Comparison of ENCODE assay signal across 8 cellular contexts in genomic region chr1:36187800-36188593, GRCh38. TPM values are rescaled to one million over a fixed set of nuclear protein-coding genes. Genes with fewer than 3 reads are reported as not detected.
DNase-seq lines count a peak whose midpoint lies in the region; TF ChIP-seq lines count a peak whose summit lies in the region.

No MANE protein-coding gene starts in this region.

- peak overlapping the region; percentile 17 to 76 (median 36) for H3K27ac Mint-ChIP-seq in nephron

- no peak overlapping the region for H3K4me3 ChIP-seq in fibroblast of the aortic adventitia (ENCODE audit: low read depth, low read length)

- POLR2A ChIA-PET in RWPE1 (lab: Yijun Ruan, JAX; ENCODE audit: low non-redundant PET): interaction anchor here (0.8 to 1.8 kb wide), 3 partner anchors 27 to 38 kb away, joined by 3 to 7 read pairs (median 4); no protein-coding TSS in a partner anchor

- H3K36me3 Mint-ChIP-seq in nephron (ENCODE audit: low read depth): peaks cover 5% of the 10 kb centered on the region

- no peaks in the 10 kb centered on the region for H3K9me3 Mint-ChIP-seq in nephron

- DNase-seq in AG08396 (ENCODE audit: low spot score) (peak; percentile 90), GM19240 (ENCODE audit: insufficient read length, low spot score) (peak; percentile 82), Kasumi-1 (lab: John Stamatoyannopoulos, UW) (peak; percentile 76 to 78), RWPE1 (ENCODE audit: low spot score) (peak; percentile 84), fibroblast of the aortic adventitia (ENCODE audit: low read depth) (peak; percentile 94)
- DNase-seq in activated T-helper 9 cell treated with anti-CD3 and anti-CD28 coated beads, Interleukin-2, amount 50 U/mL, for 16 hours (ENCODE audit: low read depth): peak; percentile 64
- peak; percentile 53 to 86 (median 78) for DNase-seq in stimulated activated naive CD4-positive, alpha-beta T cell (lab: John Stamatoyannopoulos, UW)

- CTCF ChIA-PET in RWPE1 (lab: Yijun Ruan, JAX): interaction anchor here (0.6 to 2.3 kb wide), 18 partner anchors 8 to 234 kb away, joined by 3 to 33 read pairs (median 4); partner anchors contain the start of genes MAP7D1, SH3D21 and TRAPPC3

- peak; percentile 89 for TF ChIP-seq CTCF in RWPE1 (conservative IDR thresholded peaks at IDR 0.05; ENCODE audit: low read depth)
- TF ChIP-seq CTCF in fibroblast of the aortic adventitia (IDR thresholded peaks at IDR 0.05; ENCODE audit: insufficient read depth, low read length): peak; percentile 93
- TF ChIP-seq CTCF in nephron (IDR thresholded peaks at IDR 0.05; ENCODE audit: unreplicated experiment in 3 of 3): peak; percentile 76 to 83 (median 82)

- peaks cover 5% of the 10 kb centered on the region for H3K4me1 Mint-ChIP-seq in nephron

- peak overlapping the region; percentile 89 for H3K27ac ChIP-seq in RWPE1

- no peaks in the 10 kb centered on the region for H3K27me3 Mint-ChIP-seq in nephron (ENCODE audit: low read depth)

- no peak overlapping the region for H3K4me3 Mint-ChIP-seq in nephron

RNA-seq across cellular contexts. Expression of gene MAP7D1, which starts 32.0 kb away (rescaled TPM):
- 114 and 180 TPM in 2 replicates for total RNA-seq in fibroblast of the aortic adventitia (ENCODE audit: low replicate concordance)

RNA-seq across cellular contexts. Expression of gene THRAP3, which starts 36.2 kb away (rescaled TPM):
- 47.8 and 130 TPM in 2 replicates for total RNA-seq in fibroblast of the aortic adventitia (ENCODE audit: low replicate concordance)

RNA-seq across cellular contexts. Expression of gene TRAPPC3, which starts 38.7 kb away (rescaled TPM):
- total RNA-seq in fibroblast of the aortic adventitia (ENCODE audit: low replicate concordance): 80.8 and 102 TPM in 2 replicates
